Comparison of ENCODE assay signal across 8 cellular contexts in the genomic region with DNA sequence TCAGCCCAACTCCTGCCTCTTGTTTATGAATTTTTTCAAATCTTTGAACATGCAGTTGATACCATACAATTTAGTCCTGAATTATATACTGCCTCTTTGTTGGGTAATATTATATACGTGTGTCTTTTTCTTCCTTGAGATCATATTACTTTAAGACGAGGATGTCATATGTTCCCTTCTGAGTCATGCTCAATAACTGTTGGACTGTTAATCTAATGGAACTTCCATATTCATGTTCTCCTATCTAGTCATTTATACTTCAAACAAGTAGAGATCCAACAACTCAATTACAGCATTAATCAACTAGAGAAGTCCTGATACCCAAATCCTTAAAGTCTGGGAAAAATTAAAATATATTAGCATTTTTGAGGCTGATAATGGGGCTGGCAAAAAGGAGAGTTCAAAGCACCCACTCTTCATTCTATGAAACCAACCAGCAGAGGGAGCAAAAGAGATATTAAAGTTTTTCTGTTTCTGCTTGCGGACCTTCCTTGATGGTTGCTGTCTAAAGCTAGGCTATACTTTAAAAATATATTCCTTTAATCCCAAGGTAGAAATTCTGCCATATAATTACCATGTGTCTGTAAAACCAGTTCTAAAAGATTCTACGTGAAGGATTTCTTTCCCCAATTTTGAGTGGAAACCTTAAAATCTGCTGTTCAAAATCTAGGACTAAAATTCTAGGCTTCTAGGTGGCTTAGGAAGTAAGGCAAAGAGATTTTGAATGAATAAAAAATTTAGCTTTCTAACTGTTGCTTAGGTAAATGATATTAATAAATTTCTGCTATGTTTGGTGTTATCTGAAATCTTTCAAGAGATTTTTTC.
DNase-seq lines count a peak whose midpoint lies in the region; ATAC-seq and TF ChIP-seq lines count a peak whose summit lies in the region.

No MANE protein-coding gene starts in this region.

- no peak overlapping the region for H3K4me3 ChIP-seq in heart left ventricle
- H3K4me3 ChIP-seq in skeletal muscle cell (ENCODE audit: low read depth, low read length), result no peak overlapping the region

- intact Hi-C loops in heart left ventricle (cut with DNase I), result loop anchor here in 7 of 10 donors (5.0 to 10.0 kb wide), 4 partner anchors 391 to 1569 kb away; a partner anchor contains a TSS
- intact Hi-C loops in Right ventricle myocardium inferior (cut with DNase I), result loop anchor here (10.0 kb wide), 5 partner anchors 119 to 1149 kb away; a partner anchor contains a TSS

- no peak for TF ChIP-seq POLR2A in heart left ventricle (IDR thresholded peaks at IDR 0.05)

- peak; percentile 28 to 70 (median 52) for TF ChIP-seq CTCF in heart left ventricle (IDR thresholded peaks at IDR 0.05)

- H3K27me3 ChIP-seq in heart left ventricle, result no peaks in the 10 kb centered on the region

- ATAC-seq in heart left ventricle (peak in 2 of 4 donors; percentile 48 to 70), Right ventricle myocardium inferior (no peak), HG03565 (IDR thresholded peaks at IDR 0.05; ENCODE audit: unreplicated experiment) (peak; percentile 46), HG03520 (IDR thresholded peaks at IDR 0.05; ENCODE audit: unreplicated experiment) (no peak)

- H3K9me3 ChIP-seq in heart left ventricle, result no peaks in the 10 kb centered on the region

- H3K36me3 ChIP-seq in heart left ventricle, result no peaks in the 10 kb centered on the region

- WGBS in heart left ventricle, 4 donors, result 27 to 34% (median 31%) methylated on average over 4 of the region's 4 CpGs

- H3K27ac ChIP-seq in heart left ventricle, result no peak overlapping the region

- DNase-seq in heart left ventricle (no peak), Right ventricle myocardium inferior (ENCODE audit: missing footprints) (no peak), SHP77 treated with DMSO at 0.1 percent for 48 hours (lab: John Stamatoyannopoulos, UW) (peak; percentile 49), fibroblast of the conjunctiva (ENCODE audit: low read depth) (peak; percentile 17), skeletal muscle cell (ENCODE audit: low read depth) (peak; percentile 47), DMS79 treated with DMSO at 0.1 percent for 48 hours (lab: John Stamatoyannopoulos, UW) (no peak)

- peaks cover 0 to 25% (median 7%) of the 10 kb centered on the region in 12 donors for H3K4me1 ChIP-seq in heart left ventricle

Comparison
In these comparisons a context has a peak if more than half of its experiments do, and no peak if none do; other contexts are left out.
1. DNase-seq: peak in SHP77 treated with DMSO at 0.1 percent for 48 hours (single experiment), fibroblast of the conjunctiva (single experiment) and skeletal muscle cell (single experiment); none in heart left ventricle (0 of 5), Right ventricle myocardium inferior (single experiment) and DMS79 treated with DMSO at 0.1 percent for 48 hours (single experiment).